In the genomic region with DNA sequence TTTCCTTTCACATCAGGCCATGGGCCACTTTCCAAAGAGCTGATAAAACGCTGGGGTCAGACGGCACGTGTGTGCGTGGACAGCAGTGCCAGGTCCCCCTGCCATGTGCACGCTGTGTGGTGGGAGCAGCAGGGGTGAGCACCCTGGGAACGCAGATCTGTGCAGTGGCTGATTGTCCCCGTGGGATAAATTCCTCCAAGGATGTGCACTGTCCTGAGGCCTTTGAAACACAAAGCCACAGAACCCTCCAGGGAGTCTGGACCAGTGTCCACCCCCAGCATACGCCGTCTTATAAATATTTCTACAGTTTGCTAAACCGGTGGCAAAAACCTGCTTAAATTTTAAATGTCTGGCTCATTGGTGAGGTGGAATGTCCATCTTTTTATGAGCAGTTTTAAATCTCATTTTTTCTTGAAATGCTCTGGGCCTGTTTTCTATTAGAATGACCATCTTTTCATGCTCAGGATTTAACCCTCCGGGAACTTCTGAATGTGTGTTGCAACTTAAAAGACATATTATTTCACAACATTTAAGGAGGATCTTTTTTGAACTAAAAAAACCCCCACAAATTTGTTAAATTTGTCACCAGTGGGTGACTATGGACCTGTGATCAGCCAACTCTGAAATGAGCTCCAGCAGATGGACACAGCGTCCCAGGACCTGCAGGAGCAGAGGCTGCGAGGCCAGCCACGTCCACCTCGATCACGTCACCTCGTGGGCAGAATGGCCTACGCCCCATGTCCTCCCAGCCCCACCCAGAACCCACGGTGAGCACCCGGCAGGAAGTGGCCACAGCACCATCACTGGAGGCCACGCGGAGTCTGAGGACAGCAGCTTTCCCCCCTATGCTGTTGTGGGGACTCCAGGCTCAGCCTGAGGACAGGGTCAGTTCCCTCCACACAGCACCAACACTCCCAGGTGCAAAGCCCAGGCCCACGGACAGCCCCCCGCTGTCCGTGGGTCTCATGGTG, we compare ENCODE assay signal across 8 cellular contexts.
A peak's percentile ranks its signal among the peaks of the same experiment; 100 is the strongest.
DNase-seq lines count a peak whose midpoint lies in the region; ATAC-seq and TF ChIP-seq lines count a peak whose summit lies in the region.

No MANE protein-coding gene starts in this region.

- no peak for ATAC-seq in GM19395 (IDR thresholded peaks at IDR 0.05; ENCODE audit: unreplicated experiment)
- ATAC-seq in HG02763 (IDR thresholded peaks at IDR 0.05; ENCODE audit: unreplicated experiment), result no peak

- H3K4me1 Mint-ChIP-seq in neural crest cell, result peaks cover 71% of the 10 kb centered on the region

- H3K9me3 Mint-ChIP-seq in neural crest cell, result no peaks in the 10 kb centered on the region

- H3K4me3 ChIP-seq in SJCRH30 (peak overlapping the region; percentile 50), esophagus (ENCODE audit: low read depth in 1 of 2, low read length in 2 of 2) (peak overlapping the region in 1 of 2 donors; percentile 16)

- WGBS in esophagus, 2 donors, result 41 to 44% methylated on average over 25 of the region's 25 CpGs

- no peaks in the 10 kb centered on the region for H3K27me3 ChIP-seq in SJCRH30
- no peaks in the 10 kb centered on the region for H3K27me3 ChIP-seq in esophagus (ENCODE audit: control insufficient read depth in 1 of 2, insufficient read depth in 2 of 2, low read length in 2 of 2)

- no peak for TF ChIP-seq CTCF in neural crest cell (conservative IDR thresholded peaks at IDR 0.05)

- no peaks in the 10 kb centered on the region for H3K36me3 ChIP-seq in SJCRH30
- no peaks in the 10 kb centered on the region for H3K36me3 ChIP-seq in esophagus (ENCODE audit: control insufficient read depth in 2 of 2, insufficient read depth in 2 of 2, low read length in 1 of 2)

- peaks cover 4% of the 10 kb centered on the region for H3K27me3 Mint-ChIP-seq in neural crest cell (ENCODE audit: low read depth)

- H3K9me3 ChIP-seq in SJCRH30 (replicated peaks) (no peaks in the 10 kb centered on the region), esophagus (ENCODE audit: control insufficient read depth in 2 of 2, insufficient read depth in 1 of 2, low read depth in 1 of 2, low read length in 1 of 2) (no peaks in the 10 kb centered on the region)

- H3K36me3 Mint-ChIP-seq in neural crest cell (ENCODE audit: low read depth), result peaks cover 3% of the 10 kb centered on the region

- H3K4me3 Mint-ChIP-seq in neural crest cell, result peak overlapping the region; percentile 83

- H3K4me1 ChIP-seq in SJCRH30, result peaks cover 11% of the 10 kb centered on the region
- H3K4me1 ChIP-seq in esophagus (ENCODE audit: control insufficient read depth in 2 of 2, insufficient read depth in 2 of 2, low read length in 1 of 2), result peaks cover 0 to 33% of the 10 kb centered on the region in 2 donors

- DNase-seq in SHP77 (lab: John Stamatoyannopoulos, UW), result peak; percentile 35 to 46
- DNase-seq in SHP77 treated with DMSO at 0.1 percent for 48 hours (lab: John Stamatoyannopoulos, UW), result no peak
- DNase-seq in SJCRH30, result peak; percentile 56
- DNase-seq in neural crest cell (ENCODE audit: low read depth, low spot score), result no peak
- no peak for DNase-seq in DMS 273 (lab: John Stamatoyannopoulos, UW; ENCODE audit: unreplicated experiment)

- H3K27ac ChIP-seq in SJCRH30, result peak overlapping the region; percentile 92
- peak overlapping the region; percentile 89 to 91 for H3K27ac ChIP-seq in esophagus (ENCODE audit: low read depth in 2 of 2, low read length in 1 of 2)

- H3K27ac Mint-ChIP-seq in neural crest cell (ENCODE audit: unreplicated experiment), result peak overlapping the region; percentile 99

Comparison
In these comparisons a context has a peak if more than half of its experiments do, and no peak if none do; other contexts are left out.
1. DNase-seq: peak in SHP77 (2 of 2) and SJCRH30 (2 of 2); none in SHP77 treated with DMSO at 0.1 percent for 48 hours (single experiment), neural crest cell (single experiment) and DMS 273 (single experiment).